16 cellular contexts compared by ENCODE assay signal in genomic region chr2:149741646-149742045, GRCh38.
DNase-seq lines count a peak whose midpoint lies in the region; ATAC-seq and TF ChIP-seq lines count a peak whose summit lies in the region.
"Had no signal": no experiment of that assay in that cellular context is flagged by ENCODE, and none has a peak within 500 bp of the region (broad histone marks: within the 10 kb centered on the region; RNA-seq: fewer than 3 reads in every experiment).

No MANE protein-coding gene starts in this region.

- H3K27me3 Mint-ChIP-seq in chondrocyte (ENCODE audit: low read depth) = no peaks in the 10 kb centered on the region

- no peaks in the 10 kb centered on the region for H3F3A ChIP-seq in MM.1S (ENCODE audit: insufficient read depth, low read length)

- H3K36me3 Mint-ChIP-seq in chondrocyte (ENCODE audit: low read depth) = no peaks in the 10 kb centered on the region
- H3K36me3 Mint-ChIP-seq: activated naive CD4-positive, alpha-beta T cell treated with anti-CD3 and anti-CD28 coated beads, Interleukin-2, amount 50 U/mL, for 24 hours had no signal

- no peak overlapping the region for H2BK5ac ChIP-seq in mesenchymal stem cell (ENCODE audit: low read depth, low read length, poor library complexity, severe bottlenecking)
- no peak overlapping the region for H2BK5ac ChIP-seq in trophoblast cell (ENCODE audit: low read depth, low read length, poor library complexity)

- H3K4me1 Mint-ChIP-seq in chondrocyte (ENCODE audit: low read depth) = peaks cover 63% of the 10 kb centered on the region
- H3K4me1 Mint-ChIP-seq: activated naive CD4-positive, alpha-beta T cell treated with anti-CD3 and anti-CD28 coated beads, Interleukin-2, amount 50 U/mL, for 24 hours had no signal

- H3K36me3 ChIP-seq in mesenchymal stem cell (ENCODE audit: control insufficient read depth in 1 of 2, insufficient read depth in 2 of 2, low read depth in 1 of 2, low read length in 2 of 2) (no peaks in the 10 kb centered on the region), trophoblast cell (ENCODE audit: control insufficient read depth in 1 of 2, insufficient read depth in 2 of 2, low read length in 2 of 2) (no peaks in the 10 kb centered on the region), MM.1S (replicated peaks; ENCODE audit: insufficient read depth, low read length) (no peaks in the 10 kb centered on the region)
- H3K36me3 ChIP-seq: BLaER1 treated with 17β-estradiol and CSF1 and Interleukin-3, amounts not matched to agents 10 nM and 100 nM; heart left ventricle; neutrophil; uterus had no signal

- no peak overlapping the region for H3K18ac ChIP-seq in mesenchymal stem cell (ENCODE audit: low read depth in 1 of 2, low read length in 2 of 2)
- H3K18ac ChIP-seq in trophoblast cell (ENCODE audit: low read length) = no peak overlapping the region

- H3K9ac ChIP-seq in mesenchymal stem cell (ENCODE audit: low read length) (peak overlapping the region; percentile 7), trophoblast cell (ENCODE audit: low read length) (no peak overlapping the region), MM.1S (ENCODE audit: low read length) (no peak overlapping the region)
- H3K9ac ChIP-seq: BLaER1 treated with 17β-estradiol and CSF1 and Interleukin-3, amounts not matched to agents 10 nM and 100 nM had no signal

- H4K20me1 ChIP-seq in MM.1S (ENCODE audit: insufficient read depth, low read length) = no peaks in the 10 kb centered on the region
- H4K20me1 ChIP-seq: BLaER1 treated with 17β-estradiol and CSF1 and Interleukin-3, amounts not matched to agents 10 nM and 100 nM had no signal

- H3K4ac ChIP-seq in mesenchymal stem cell (ENCODE audit: low read depth in 1 of 2, low read length in 2 of 2) (no peak overlapping the region), trophoblast cell (ENCODE audit: low read depth, low read length) (no peak overlapping the region)

- H2AK5ac ChIP-seq in mesenchymal stem cell (ENCODE audit: low read length, severe bottlenecking) (no peak overlapping the region), trophoblast cell (ENCODE audit: low read length) (no peak overlapping the region)

- no peak overlapping the region for H2BK120ac ChIP-seq in mesenchymal stem cell (ENCODE audit: low read depth, low read length)
- no peak overlapping the region for H2BK120ac ChIP-seq in trophoblast cell (ENCODE audit: insufficient read depth, low read length, poor library complexity)

- no peaks in the 10 kb centered on the region for H3K9me3 ChIP-seq in mesenchymal stem cell (ENCODE audit: control insufficient read depth, low read length)
- no peaks in the 10 kb centered on the region for H3K9me3 ChIP-seq in trophoblast cell (ENCODE audit: insufficient read depth, low read depth, low read length)
- no peaks in the 10 kb centered on the region for H3K9me3 ChIP-seq in MM.1S (replicated peaks; ENCODE audit: insufficient read depth, low read length)
- H3K9me3 ChIP-seq: BLaER1 treated with 17β-estradiol and CSF1 and Interleukin-3, amounts not matched to agents 10 nM and 100 nM; heart left ventricle; neutrophil; uterus had no signal

- H4K91ac ChIP-seq in mesenchymal stem cell (ENCODE audit: low read length) (no peak overlapping the region), trophoblast cell (ENCODE audit: low read depth, low read length) (no peak overlapping the region)

- no peak overlapping the region for H2BK15ac ChIP-seq in mesenchymal stem cell (ENCODE audit: low read depth, poor library complexity, severe bottlenecking)

- H3K4me3 ChIP-seq in AG10803 (ENCODE audit: low read length) (no peak overlapping the region), mesenchymal stem cell (ENCODE audit: insufficient read depth in 1 of 2, low read depth in 1 of 2, low read length in 2 of 2) (no peak overlapping the region), trophoblast cell (ENCODE audit: low read depth, low read length) (no peak overlapping the region), MM.1S (ENCODE audit: low read length) (no peak overlapping the region)
- H3K4me3 ChIP-seq: BLaER1 treated with 17β-estradiol and CSF1 and Interleukin-3, amounts not matched to agents 10 nM and 100 nM; heart left ventricle; uterus had no signal

- H3K4me3 Mint-ChIP-seq in chondrocyte (ENCODE audit: unreplicated experiment) = no peak overlapping the region
- H3K4me3 Mint-ChIP-seq: activated naive CD4-positive, alpha-beta T cell treated with anti-CD3 and anti-CD28 coated beads, Interleukin-2, amount 50 U/mL, for 24 hours had no signal

- 5% methylated on average over 1 of the region's 1 CpG for WGBS in mesenchymal stem cell
- WGBS in trophoblast cell (ENCODE audit: extremely low coverage, insufficient coverage, insufficient read length) = no CpG with 5 or more reads among the region's 1 CpG

- H2AFZ ChIP-seq in mesenchymal stem cell (ENCODE audit: low read depth, low read length) (no peak overlapping the region), trophoblast cell (ENCODE audit: insufficient read depth, low read length, poor library complexity) (no peak overlapping the region), MM.1S (ENCODE audit: low read length) (no peak overlapping the region)

- peak overlapping the region; percentile 32 for H3K27ac Mint-ChIP-seq in chondrocyte (ENCODE audit: unreplicated experiment)
- H3K27ac Mint-ChIP-seq: activated naive CD4-positive, alpha-beta T cell treated with anti-CD3 and anti-CD28 coated beads, Interleukin-2, amount 50 U/mL, for 24 hours had no signal

- H3K4me2 ChIP-seq in mesenchymal stem cell (ENCODE audit: low read length, poor library complexity, severe bottlenecking) = no peak overlapping the region
- no peak overlapping the region for H3K4me2 ChIP-seq in trophoblast cell (ENCODE audit: low read length)
- no peak overlapping the region for H3K4me2 ChIP-seq in MM.1S (ENCODE audit: low read depth, low read length)
- H3K4me2 ChIP-seq: BLaER1 treated with 17β-estradiol and CSF1 and Interleukin-3, amounts not matched to agents 10 nM and 100 nM had no signal

- no peak overlapping the region for H4K12ac ChIP-seq in trophoblast cell (ENCODE audit: low read depth, low read length)

- H2BK12ac ChIP-seq in mesenchymal stem cell (ENCODE audit: low read length in 2 of 2) (no peak overlapping the region), trophoblast cell (ENCODE audit: low read length) (no peak overlapping the region)

- H3K27me3 ChIP-seq in mesenchymal stem cell (ENCODE audit: control insufficient read depth in 1 of 2, insufficient read depth in 1 of 2, low read length in 2 of 2) (no peaks in the 10 kb centered on the region), trophoblast cell (ENCODE audit: insufficient read depth, low read length) (no peaks in the 10 kb centered on the region), MM.1S (replicated peaks; ENCODE audit: insufficient read depth, low read length) (no peaks in the 10 kb centered on the region)
- H3K27me3 ChIP-seq: BLaER1 treated with 17β-estradiol and CSF1 and Interleukin-3, amounts not matched to agents 10 nM and 100 nM; heart left ventricle; neutrophil; uterus had no signal

- H4K8ac ChIP-seq in mesenchymal stem cell (ENCODE audit: low read length) (no peak overlapping the region), trophoblast cell (ENCODE audit: low read depth, low read length) (no peak overlapping the region)

- H3K27ac ChIP-seq in mesenchymal stem cell (ENCODE audit: low read length, poor library complexity, severe bottlenecking) (peak overlapping the region; percentile 85), trophoblast cell (ENCODE audit: low read depth, low read length) (no peak overlapping the region), MM.1S (ENCODE audit: low read length) (no peak overlapping the region)
- H3K27ac ChIP-seq: BLaER1 treated with 17β-estradiol and CSF1 and Interleukin-3, amounts not matched to agents 10 nM and 100 nM; heart left ventricle; neutrophil; uterus had no signal

- H3K79me1 ChIP-seq in mesenchymal stem cell (replicated peaks; ENCODE audit: low read length, poor library complexity, severe bottlenecking) (no peaks in the 10 kb centered on the region), trophoblast cell (ENCODE audit: low read length) (no peaks in the 10 kb centered on the region)

- H3K79me2 ChIP-seq in trophoblast cell (ENCODE audit: control insufficient read depth, insufficient read depth, low read length, poor library complexity) (no peaks in the 10 kb centered on the region), MM.1S (ENCODE audit: low read length) (no peaks in the 10 kb centered on the region)

- peaks cover 2% of the 10 kb centered on the region for H3K9me3 Mint-ChIP-seq in chondrocyte (ENCODE audit: low read depth)
- H3K9me3 Mint-ChIP-seq: activated naive CD4-positive, alpha-beta T cell treated with anti-CD3 and anti-CD28 coated beads, Interleukin-2, amount 50 U/mL, for 24 hours had no signal

- DNase-seq in AG10803 (ENCODE audit: low read depth) (peak; percentile 98), M059J (ENCODE audit: low read depth) (peak; percentile 90), chondrocyte (ENCODE audit: low spot score) (no peak), mesenchymal stem cell (peak; percentile 91), trophoblast cell (no peak), MM.1S (no peak), activated gamma-delta T cell treated with Interleukin-2 at 50 U/mL for 16 hours (no peak)
- DNase-seq: cortex of kidney, heart left ventricle, NCI-H1694, NCI-H69, uterus had no signal

- H3K14ac ChIP-seq in mesenchymal stem cell (ENCODE audit: low read length in 2 of 2) (no peak overlapping the region), trophoblast cell (ENCODE audit: low read length) (no peak overlapping the region)

- H3K23ac ChIP-seq in mesenchymal stem cell (ENCODE audit: low read length in 2 of 2) (no peak overlapping the region), trophoblast cell (ENCODE audit: low read length) (no peak overlapping the region)

- TF ChIP-seq CTCF in AG10803 (conservative IDR thresholded peaks at IDR 0.05; ENCODE audit: low read length) (no peak), chondrocyte (IDR thresholded peaks at IDR 0.05) (no peak), MM.1S (IDR thresholded peaks at IDR 0.05; ENCODE audit: low read length) (no peak)

- no peaks in the 10 kb centered on the region for H3K9me2 ChIP-seq in MM.1S (replicated peaks; ENCODE audit: insufficient read depth, low read length)

- no peak for ATAC-seq in GM21360 (IDR thresholded peaks at IDR 0.05; ENCODE audit: unreplicated experiment)
- ATAC-seq: heart left ventricle had no signal

- peaks cover 3% of the 10 kb centered on the region for H3K4me1 ChIP-seq in mesenchymal stem cell (ENCODE audit: control insufficient read depth, insufficient read depth, low read depth, low read length)
- H3K4me1 ChIP-seq in trophoblast cell (ENCODE audit: control insufficient read depth in 1 of 2, insufficient read depth in 2 of 2, low read length in 2 of 2) = peaks cover 0 to 2% of the 10 kb centered on the region in 2 experiments
- no peaks in the 10 kb centered on the region for H3K4me1 ChIP-seq in MM.1S (ENCODE audit: low read length)
- H3K4me1 ChIP-seq: uterus had no signal

Comparison
In these comparisons a context has a peak if more than half of its experiments do, and no peak if none do; other contexts are left out.
1. DNase-seq: peak in AG10803 (single experiment), M059J (single experiment) and mesenchymal stem cell (single experiment); none in chondrocyte (single experiment), trophoblast cell (0 of 2), MM.1S (single experiment) and activated gamma-delta T cell treated with Interleukin-2 at 50 U/mL for 16 hours (single experiment).